ENCODE assay signal across 1 cellular context in genomic region chr20:23661002-23661429, GRCh38.
A peak's percentile ranks its signal among the peaks of the same experiment; 100 is the strongest.
TF ChIP-seq lines count a peak whose summit lies in the region.

No MANE protein-coding gene starts in this region.

TF ChIP-seq in HepG2, 621 proteins besides CTCF, POLR2A, EP300 and RAD21 (continued from another document):
- TF ChIP-seq MYC (CRISPR knock-in tag; IDR thresholded peaks at IDR 0.05; ENCODE audit: borderline replicate concordance), result 0 out of 2 replicates have a peak, but pooled peaks have one; percentile 0
- no peak for TF ChIP-seq SNAI1 (CRISPR knock-in tag; IDR thresholded peaks at IDR 0.05; ENCODE audit: borderline replicate concordance)
- no peak for TF ChIP-seq ZNF747 (CRISPR knock-in tag; IDR thresholded peaks at IDR 0.05; ENCODE audit: borderline replicate concordance)
- TF ChIP-seq ZBTB1 (CRISPR knock-in tag; IDR thresholded peaks at IDR 0.05; ENCODE audit: borderline replicate concordance), result no peak
- 0 out of 2 replicates have a peak, but pooled peaks have one; percentile 11 for TF ChIP-seq HBP1 (CRISPR knock-in tag; IDR thresholded peaks at IDR 0.05; ENCODE audit: low read depth)
- 0 out of 2 replicates have a peak, but pooled peaks have one; percentile 33 for TF ChIP-seq ZNF30 (CRISPR knock-in tag; IDR thresholded peaks at IDR 0.05)
- peak; percentile 77 for TF ChIP-seq ZC3H13 (CRISPR knock-in tag; IDR thresholded peaks at IDR 0.05)
- TF ChIP-seq ZNF121 (CRISPR knock-in tag; IDR thresholded peaks at IDR 0.05), result peak; percentile 39; the same call in 1 of the 2 replicates
- no peak for TF ChIP-seq TIGD3 (CRISPR knock-in tag; IDR thresholded peaks at IDR 0.05; ENCODE audit: borderline replicate concordance)
- peak; percentile 13 for TF ChIP-seq UBTF (CRISPR knock-in tag; IDR thresholded peaks at IDR 0.05)
- TF ChIP-seq TEF (CRISPR knock-in tag; IDR thresholded peaks at IDR 0.05), result no peak
- TF ChIP-seq ZNF142 (CRISPR knock-in tag; IDR thresholded peaks at IDR 0.05), result 0 out of 2 replicates have a peak, but pooled peaks have one; percentile 18
- 0 out of 2 replicates have a peak, but pooled peaks have one; percentile 17 for TF ChIP-seq KLF12 (CRISPR knock-in tag; IDR thresholded peaks at IDR 0.05; ENCODE audit: borderline replicate concordance)
- no peak for TF ChIP-seq HNRNPUL1 (IDR thresholded peaks at IDR 0.05; ENCODE audit: low read depth, low read length)
TF ChIP-seq in HepG2: peak in this region for 35.
